Comparison of ENCODE assay signal across 23 cellular contexts in the genomic region with DNA sequence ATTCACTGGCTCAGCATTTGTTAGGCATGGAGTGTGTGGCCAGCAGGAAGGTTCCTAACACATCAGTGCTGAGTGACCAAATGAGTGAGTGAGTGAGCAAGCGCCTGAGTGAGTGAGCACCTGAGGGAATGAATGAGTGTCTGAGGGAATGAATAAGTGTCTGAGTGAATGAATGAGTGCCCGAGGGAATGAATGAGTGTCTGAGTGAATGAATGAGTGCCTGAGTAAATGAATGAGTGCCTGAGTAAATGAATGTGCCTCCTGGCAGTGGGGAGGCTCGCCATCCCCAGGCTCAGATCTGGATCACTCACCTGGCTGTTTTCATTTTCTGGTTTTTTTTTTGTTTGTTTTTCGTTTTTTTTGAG. TPM values are rescaled to one million over a fixed set of nuclear protein-coding genes. Genes with fewer than 3 reads are reported as not detected.
A peak's percentile ranks its signal among the peaks of the same experiment; 100 is the strongest.
DNase-seq lines count a peak whose midpoint lies in the region; ATAC-seq and TF ChIP-seq lines count a peak whose summit lies in the region.
"Had no signal": no experiment of that assay in that cellular context is flagged by ENCODE, and none has a peak within 500 bp of the region (broad histone marks: within the 10 kb centered on the region; RNA-seq: fewer than 3 reads in every experiment).

No MANE protein-coding gene starts in this region.

- no peaks in the 10 kb centered on the region for H3K27me3 ChIP-seq in CD4-positive, alpha-beta T cell (ENCODE audit: control insufficient read depth, insufficient read depth, low read length)
- peaks cover 31% of the 10 kb centered on the region for H3K27me3 ChIP-seq in MM.1S (replicated peaks; ENCODE audit: insufficient read depth, low read length)
- H3K27me3 ChIP-seq: pancreas, SJCRH30, thyroid gland had no signal

- CTCF ChIA-PET in CD4-positive, alpha-beta T cell (lab: Charles Lee), result no interaction called here

- H3K9ac ChIP-seq in MM.1S (ENCODE audit: low read length), result no peak overlapping the region

- no peak overlapping the region for H3K27ac ChIP-seq in CD4-positive, alpha-beta T cell (ENCODE audit: low read depth, low read length)
- H3K27ac ChIP-seq in MM.1S (ENCODE audit: low read length), result no peak overlapping the region
- H3K27ac ChIP-seq: pancreas, SJCRH30, thyroid gland had no signal

- H3K36me3 Mint-ChIP-seq in CD4-positive, alpha-beta T cell (ENCODE audit: low read depth), result no peaks in the 10 kb centered on the region
- peaks cover 22% of the 10 kb centered on the region for H3K36me3 Mint-ChIP-seq in central memory CD8-positive, alpha-beta T cell (ENCODE audit: insufficient read depth)
- H3K36me3 Mint-ChIP-seq in nephron progenitor cell (ENCODE audit: low read depth), result no peaks in the 10 kb centered on the region
- H3K36me3 Mint-ChIP-seq: activated naive CD4-positive, alpha-beta T cell treated with anti-CD3 and anti-CD28 coated beads, Interleukin-2, amount 10 ng/mL, durations not matched to agents 7 days and 5 days; memory B cell; natural killer cell had no signal

- no peak for DNase-seq in CD4-positive, alpha-beta T cell
- DNase-seq in MM.1S, result no peak
- no peak for DNase-seq in central memory CD8-positive, alpha-beta T cell (ENCODE audit: low spot score in 2 of 2)
- DNase-seq in nephron progenitor cell, result no peak
- DNase-seq in T1000 (lab: John Stamatoyannopoulos, UW), result no peak
- no peak for DNase-seq in AG08395 (ENCODE audit: low spot score)
- no peak for DNase-seq in NCI-H1930 (lab: John Stamatoyannopoulos, UW)
- DNase-seq: activated CD4-positive, alpha-beta T cell treated with anti-CD3 and anti-CD28 coated beads for 4 hours; activated naive CD4-positive, alpha-beta T cell treated with anti-CD3 and anti-CD28 coated beads, Interleukin-2, amount 10 ng/mL, durations not matched to agents 7 days and 5 days; central memory CD4-positive, alpha-beta T cell; head of caudate nucleus; KBM-7; left cardiac atrium; natural killer cell; pancreas; stimulated activated CD4-positive, alpha-beta T cell treated with anti-CD3 and anti-CD28 coated beads, Interleukin-4, amount 100 ng/mL, for 24 hours; stimulated activated naive CD4-positive, alpha-beta T cell treated with Interleukin-2 at 50 U/mL for 16 hours; T-helper 1 cell; thyroid gland had no signal

- peaks cover 6% of the 10 kb centered on the region; the same call in 1 of the 2 replicates for H3K4me1 ChIP-seq in MM.1S (ENCODE audit: low read length)
- H3K4me1 ChIP-seq: pancreas, SJCRH30 had no signal

- peak overlapping the region; percentile 66 for H3K27ac Mint-ChIP-seq in CD4-positive, alpha-beta T cell
- peak overlapping the region; percentile 70 for H3K27ac Mint-ChIP-seq in central memory CD8-positive, alpha-beta T cell (ENCODE audit: low read depth)
- no peak overlapping the region for H3K27ac Mint-ChIP-seq in nephron progenitor cell
- H3K27ac Mint-ChIP-seq: activated naive CD4-positive, alpha-beta T cell treated with anti-CD3 and anti-CD28 coated beads, Interleukin-2, amount 10 ng/mL, durations not matched to agents 7 days and 5 days; memory B cell had no signal

- no peaks in the 10 kb centered on the region for H3K36me3 ChIP-seq in MM.1S (replicated peaks; ENCODE audit: insufficient read depth, low read length)
- H3K36me3 ChIP-seq: pancreas, SJCRH30, thyroid gland had no signal

- H4K20me1 ChIP-seq in MM.1S (ENCODE audit: insufficient read depth, low read length), result no peaks in the 10 kb centered on the region

- H3K4me2 ChIP-seq in MM.1S (ENCODE audit: low read depth, low read length), result peak overlapping the region; percentile 27; the same call in 1 of the 2 replicates

- no peaks in the 10 kb centered on the region for H3K9me3 ChIP-seq in CD4-positive, alpha-beta T cell (ENCODE audit: control insufficient read depth, low read length)
- no peaks in the 10 kb centered on the region for H3K9me3 ChIP-seq in MM.1S (replicated peaks; ENCODE audit: insufficient read depth, low read length)
- H3K9me3 ChIP-seq: pancreas, SJCRH30, thyroid gland had no signal

- no peaks in the 10 kb centered on the region for H3F3A ChIP-seq in MM.1S (ENCODE audit: insufficient read depth, low read length)

- no peak for TF ChIP-seq POLR2A in GM18505 (IDR thresholded peaks at IDR 0.05; ENCODE audit: borderline replicate concordance, extremely low read depth, insufficient read depth, insufficient read length)

- no peak overlapping the region for H2AFZ ChIP-seq in MM.1S (ENCODE audit: low read length)

- H3K9me3 Mint-ChIP-seq in CD4-positive, alpha-beta T cell, result no peaks in the 10 kb centered on the region
- no peaks in the 10 kb centered on the region for H3K9me3 Mint-ChIP-seq in central memory CD8-positive, alpha-beta T cell
- no peaks in the 10 kb centered on the region for H3K9me3 Mint-ChIP-seq in nephron progenitor cell
- H3K9me3 Mint-ChIP-seq: natural killer cell had no signal

- no peaks in the 10 kb centered on the region for H3K27me3 Mint-ChIP-seq in CD4-positive, alpha-beta T cell
- H3K27me3 Mint-ChIP-seq in central memory CD8-positive, alpha-beta T cell, result no peaks in the 10 kb centered on the region
- H3K27me3 Mint-ChIP-seq in nephron progenitor cell (ENCODE audit: low read depth, poor library complexity), result peaks cover 31% of the 10 kb centered on the region

- peaks cover 36% of the 10 kb centered on the region for H3K4me1 Mint-ChIP-seq in CD4-positive, alpha-beta T cell (ENCODE audit: low read depth)
- H3K4me1 Mint-ChIP-seq in central memory CD8-positive, alpha-beta T cell, result peaks cover 32% of the 10 kb centered on the region
- H3K4me1 Mint-ChIP-seq in nephron progenitor cell, result peaks cover 38% of the 10 kb centered on the region

- no peak for TF ChIP-seq CTCF in CD4-positive, alpha-beta T cell (IDR thresholded peaks at IDR 0.05)
- TF ChIP-seq CTCF in MM.1S (IDR thresholded peaks at IDR 0.05; ENCODE audit: low read length) (no peak), nephron progenitor cell (IDR thresholded peaks at IDR 0.05) (no peak)

- H3K79me2 ChIP-seq in MM.1S (ENCODE audit: low read length), result no peaks in the 10 kb centered on the region

- no peak overlapping the region for H3K4me3 ChIP-seq in MM.1S (ENCODE audit: low read length)
- H3K4me3 ChIP-seq: pancreas, SJCRH30, thyroid gland had no signal

- H3K4me3 Mint-ChIP-seq in CD4-positive, alpha-beta T cell, result no peak overlapping the region
- H3K4me3 Mint-ChIP-seq in central memory CD8-positive, alpha-beta T cell, result no peak overlapping the region
- peak overlapping the region; percentile 16 for H3K4me3 Mint-ChIP-seq in nephron progenitor cell
- H3K4me3 Mint-ChIP-seq: activated naive CD4-positive, alpha-beta T cell treated with anti-CD3 and anti-CD28 coated beads, Interleukin-2, amount 10 ng/mL, durations not matched to agents 7 days and 5 days; memory B cell had no signal

- POLR2A ChIA-PET in CD4-positive, alpha-beta T cell (lab: Charles Lee), result no interaction called here

- ATAC-seq in CD4-positive, alpha-beta T cell (ENCODE audit: poor library complexity), result no peak
- ATAC-seq in central memory CD8-positive, alpha-beta T cell (replicated peaks; ENCODE audit: extremely low read depth, poor library complexity, severe bottlenecking), result no peak
- no peak for ATAC-seq in GM18505 (IDR thresholded peaks at IDR 0.05; ENCODE audit: unreplicated experiment)
- ATAC-seq: left cardiac atrium, natural killer cell, Panc1, pancreas had no signal

- H3K9me2 ChIP-seq in MM.1S (replicated peaks; ENCODE audit: insufficient read depth, low read length), result no peaks in the 10 kb centered on the region

- intact Hi-C loops in CD4-positive, alpha-beta T cell (cut with DNase I, micrococcal nuclease), result no loop called here

RNA-seq across cellular contexts. Expression of gene TCF20, which starts 52.1 kb away (rescaled TPM):
- 10 to 100 TPM; 61.6 to 64.1 TPM for total RNA-seq in CD4-positive, alpha-beta T cell
